Comparison of ENCODE assay signal across 16 cellular contexts in the genomic region with DNA sequence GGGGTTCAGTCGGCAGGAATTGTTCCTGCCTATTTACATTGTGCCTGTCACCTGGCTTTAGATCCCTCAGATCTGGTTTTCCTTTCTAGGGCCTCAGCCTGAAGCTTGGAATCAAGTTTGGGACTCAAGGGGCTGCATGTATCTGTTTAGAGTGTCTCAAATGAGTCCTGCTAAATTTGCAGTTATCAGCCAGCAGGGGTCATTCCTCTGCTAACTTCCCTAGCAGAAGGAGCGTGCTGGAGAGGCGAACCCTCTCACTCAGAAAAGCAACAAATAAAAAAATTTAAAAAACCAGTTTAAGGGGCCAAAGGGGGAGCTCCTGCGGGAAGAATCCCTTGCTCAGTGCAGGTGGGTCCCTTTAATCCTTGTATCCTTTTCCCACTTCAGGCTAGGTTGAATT.
A peak's percentile ranks its signal among the peaks of the same experiment; 100 is the strongest.
DNase-seq lines count a peak whose midpoint lies in the region; FAIRE-seq and TF ChIP-seq lines count a peak whose summit lies in the region.
"Had no signal": no experiment of that assay in that cellular context is flagged by ENCODE, and none has a peak within 500 bp of the region (broad histone marks: within the 10 kb centered on the region; RNA-seq: fewer than 3 reads in every experiment).

No MANE protein-coding gene starts in this region.

- no peak overlapping the region for H3K9ac ChIP-seq in Karpas-422 (ENCODE audit: low read length)
- no peak overlapping the region for H3K9ac ChIP-seq in mesendoderm (ENCODE audit: low read length)

- no peak overlapping the region for H3K23ac ChIP-seq in mesendoderm (ENCODE audit: low read length)

- no peaks in the 10 kb centered on the region for H3K79me2 ChIP-seq in Karpas-422 (ENCODE audit: low read length)
- no peaks in the 10 kb centered on the region for H3K79me2 ChIP-seq in mesendoderm (ENCODE audit: control insufficient read depth, insufficient read depth, low read length)

- no peak overlapping the region for H2BK5ac ChIP-seq in mesendoderm (ENCODE audit: low read length)

- H2AFZ ChIP-seq in Karpas-422 (ENCODE audit: low read length), result no peak overlapping the region

- H4K8ac ChIP-seq in mesendoderm (ENCODE audit: low read depth, low read length), result no peak overlapping the region

- no peak overlapping the region for H3K18ac ChIP-seq in mesendoderm (ENCODE audit: low read length)

- CTCF ChIA-PET in MCF 10A (lab: Yijun Ruan, JAX), result interaction anchor here (0.6 kb wide), 1 partner anchor 742 kb away, joined by 3 read pairs; no protein-coding TSS in a partner anchor

- no peak overlapping the region for H3K4ac ChIP-seq in mesendoderm (ENCODE audit: low read depth, low read length)

- H3K27me3 Mint-ChIP-seq in MCF 10A (ENCODE audit: insufficient read depth, unreplicated experiment), result peaks cover 79% of the 10 kb centered on the region

- H3K36me3 ChIP-seq in breast epithelium (no peaks in the 10 kb centered on the region), Karpas-422 (ENCODE audit: insufficient read depth, low read length) (no peaks in the 10 kb centered on the region), mesendoderm (ENCODE audit: control insufficient read depth, insufficient read depth, low read length) (no peaks in the 10 kb centered on the region)
- H3K36me3 ChIP-seq: HAP-1, neutrophil, right atrium auricular region had no signal

- H3K9me2 ChIP-seq in Karpas-422 (replicated peaks; ENCODE audit: insufficient read depth, low read length), result no peaks in the 10 kb centered on the region

- no peak overlapping the region for H2AK5ac ChIP-seq in mesendoderm (ENCODE audit: low read length)

- no peak for TF ChIP-seq CTCF in MCF 10A (IDR thresholded peaks at IDR 0.05; ENCODE audit: unreplicated experiment)
- TF ChIP-seq CTCF in breast epithelium (IDR thresholded peaks at IDR 0.05), result no peak

- H3K4me1 Mint-ChIP-seq in MCF 10A (ENCODE audit: insufficient read depth, unreplicated experiment), result no peaks in the 10 kb centered on the region

- H3K4me2 ChIP-seq in Karpas-422 (ENCODE audit: low read depth, low read length, poor library complexity, severe bottlenecking) (no peak overlapping the region), mesendoderm (ENCODE audit: low read length) (no peak overlapping the region)

- H3K9me3 Mint-ChIP-seq in MCF 10A (ENCODE audit: unreplicated experiment), result no peaks in the 10 kb centered on the region

- H3K27me3 ChIP-seq in breast epithelium, result no peaks in the 10 kb centered on the region
- H3K27me3 ChIP-seq in Karpas-422 (ENCODE audit: low read length), result no peaks in the 10 kb centered on the region
- H3K27me3 ChIP-seq in mesendoderm (ENCODE audit: insufficient read depth, low read length, poor library complexity), result no peaks in the 10 kb centered on the region
- H3K27me3 ChIP-seq: neutrophil, right atrium auricular region had no signal

- no peak overlapping the region for H3K4me3 ChIP-seq in breast epithelium
- no peak overlapping the region for H3K4me3 ChIP-seq in Karpas-422 (ENCODE audit: low read length)
- no peak overlapping the region for H3K4me3 ChIP-seq in mesendoderm (ENCODE audit: low read length)
- H3K4me3 ChIP-seq: HAP-1, right atrium auricular region had no signal

- POLR2A ChIA-PET in MCF 10A (lab: Yijun Ruan, JAX), result no interaction called here

- DNase-seq in MCF 10A (ENCODE audit: unreplicated experiment) (peak; percentile 28), breast epithelium (ENCODE audit: low spot score in 2 of 2) (no peak), Karpas-422 (peak; percentile 52), amniotic epithelial cell (ENCODE audit: low read depth) (peak; percentile 14), mesendoderm (peak; percentile 39), NCI-H1105 treated with DMSO at 0.1 percent for 48 hours (lab: John Stamatoyannopoulos, UW) (no peak), NOMO-1 (lab: John Stamatoyannopoulos, UW; ENCODE audit: unreplicated experiment in 2 of 2) (no peak), frontal cortex (ENCODE audit: low spot score in 2 of 2) (no peak)
- DNase-seq: activated effector memory CD4-positive, alpha-beta T cell treated with anti-CD3 and anti-CD28 coated beads, Interleukin-2, amount 50 U/mL, for 16 hours; kidney glomerular epithelial cell; NCI-H1417; NCI-H345 had no signal

- no peak for TF ChIP-seq POLR2A in breast epithelium (IDR thresholded peaks at IDR 0.05)

- H3K27ac Mint-ChIP-seq in MCF 10A (ENCODE audit: low read depth, unreplicated experiment), result no peak overlapping the region

- BruUV-seq in MCF 10A (replicated peaks; lab: Mats Ljungman, UMichigan), result no TSS peak

- no peaks in the 10 kb centered on the region for H4K20me1 ChIP-seq in Karpas-422 (ENCODE audit: insufficient read depth, low read depth, low read length)

- no peaks in the 10 kb centered on the region for H3K36me3 Mint-ChIP-seq in MCF 10A (ENCODE audit: insufficient read depth, unreplicated experiment)

- no peak overlapping the region for H3K4me3 Mint-ChIP-seq in MCF 10A (ENCODE audit: unreplicated experiment)

- H2BK15ac ChIP-seq in mesendoderm (replicated peaks; ENCODE audit: low read depth), result no peak overlapping the region

- intact Hi-C loops in MCF 10A (cut with micrococcal nuclease) (no loop called here), breast epithelium (cut with DNase I; ENCODE audit: low total_unique reads) (no loop called here)

- H3K79me1 ChIP-seq in mesendoderm (ENCODE audit: low read length), result no peaks in the 10 kb centered on the region

- H3K9me3 ChIP-seq in breast epithelium (peaks cover 11 to 33% of the 10 kb centered on the region in 2 donors), Karpas-422 (ENCODE audit: low read length) (peaks cover 68% of the 10 kb centered on the region)
- H3K9me3 ChIP-seq: Caco-2, HAP-1, neutrophil had no signal

- no CpG with 5 or more reads among the region's 4 CpGs for WGBS in mesendoderm (ENCODE audit: extremely low coverage, insufficient coverage, low lambda C conversion rate)

- H2BK120ac ChIP-seq in mesendoderm (ENCODE audit: low read depth, low read length), result no peak overlapping the region

- no peak overlapping the region for H4K5ac ChIP-seq in mesendoderm (ENCODE audit: low read length)

- no peak overlapping the region for H3K27ac ChIP-seq in breast epithelium
- H3K27ac ChIP-seq in Karpas-422 (ENCODE audit: low read length), result no peak overlapping the region
- H3K27ac ChIP-seq in mesendoderm (ENCODE audit: low read depth, low read length), result no peak overlapping the region
- H3K27ac ChIP-seq: neutrophil, right atrium auricular region had no signal

- H3K4me1 ChIP-seq in breast epithelium (no peaks in the 10 kb centered on the region), Karpas-422 (ENCODE audit: low read length) (no peaks in the 10 kb centered on the region), mesendoderm (ENCODE audit: control insufficient read depth, low read depth, low read length) (no peaks in the 10 kb centered on the region)
- H3K4me1 ChIP-seq: Caco-2, HAP-1, right atrium auricular region had no signal

- no peak overlapping the region for H3K56ac ChIP-seq in mesendoderm (ENCODE audit: low read length)

- FAIRE-seq in frontal cortex (lab: Jason Lieb, UNC), result no peak

Comparison
In these comparisons a context has a peak if more than half of its experiments do, and no peak if none do; other contexts are left out.
1. DNase-seq: peak in MCF 10A (single experiment), Karpas-422 (single experiment), amniotic epithelial cell (single experiment) and mesendoderm (single experiment); none in breast epithelium (0 of 2), NCI-H1105 treated with DMSO at 0.1 percent for 48 hours (single experiment), NOMO-1 (0 of 2) and frontal cortex (0 of 2).